In the genomic region with DNA sequence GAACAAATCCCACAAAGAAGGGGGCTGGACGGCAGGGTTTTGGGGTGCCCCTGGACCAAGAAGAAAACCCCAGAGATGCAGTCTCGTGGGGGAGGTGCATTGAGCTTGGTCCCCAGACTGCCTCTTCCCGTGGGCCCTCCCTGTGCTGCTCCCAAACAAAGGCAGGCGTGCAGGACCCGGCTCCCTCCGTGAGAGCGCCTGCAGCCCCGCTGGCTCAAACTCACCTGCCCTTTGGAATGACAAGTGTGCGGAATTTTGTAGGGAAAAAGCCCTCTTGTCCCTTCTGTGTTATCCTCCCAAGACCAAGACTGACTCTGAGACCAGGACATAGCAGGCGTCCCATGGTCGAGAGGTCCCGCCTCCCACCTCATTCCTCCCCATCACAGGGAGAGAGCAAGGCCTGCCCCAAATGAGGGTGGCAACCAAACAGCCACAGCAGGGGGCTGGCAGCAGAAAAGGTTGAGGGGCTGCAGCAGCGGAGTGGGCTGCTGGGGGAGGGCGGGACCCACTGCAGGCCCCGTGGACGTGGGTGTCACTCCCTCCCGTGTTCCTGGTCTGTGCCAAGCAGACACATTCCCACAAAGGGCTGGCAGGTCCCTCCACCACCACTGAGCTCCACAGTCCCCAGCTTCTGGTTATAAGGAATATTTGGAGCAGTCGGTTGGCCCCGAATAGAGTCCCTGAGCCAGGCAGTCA, we compare ENCODE assay signal across 1 cellular context.
TF ChIP-seq lines count a peak whose summit lies in the region.

No MANE protein-coding gene starts in this region.

TF ChIP-seq in GM23338, 12 proteins besides CTCF, POLR2A, EP300 and RAD21 (continued from another document):
- TF ChIP-seq, protein P1, sequence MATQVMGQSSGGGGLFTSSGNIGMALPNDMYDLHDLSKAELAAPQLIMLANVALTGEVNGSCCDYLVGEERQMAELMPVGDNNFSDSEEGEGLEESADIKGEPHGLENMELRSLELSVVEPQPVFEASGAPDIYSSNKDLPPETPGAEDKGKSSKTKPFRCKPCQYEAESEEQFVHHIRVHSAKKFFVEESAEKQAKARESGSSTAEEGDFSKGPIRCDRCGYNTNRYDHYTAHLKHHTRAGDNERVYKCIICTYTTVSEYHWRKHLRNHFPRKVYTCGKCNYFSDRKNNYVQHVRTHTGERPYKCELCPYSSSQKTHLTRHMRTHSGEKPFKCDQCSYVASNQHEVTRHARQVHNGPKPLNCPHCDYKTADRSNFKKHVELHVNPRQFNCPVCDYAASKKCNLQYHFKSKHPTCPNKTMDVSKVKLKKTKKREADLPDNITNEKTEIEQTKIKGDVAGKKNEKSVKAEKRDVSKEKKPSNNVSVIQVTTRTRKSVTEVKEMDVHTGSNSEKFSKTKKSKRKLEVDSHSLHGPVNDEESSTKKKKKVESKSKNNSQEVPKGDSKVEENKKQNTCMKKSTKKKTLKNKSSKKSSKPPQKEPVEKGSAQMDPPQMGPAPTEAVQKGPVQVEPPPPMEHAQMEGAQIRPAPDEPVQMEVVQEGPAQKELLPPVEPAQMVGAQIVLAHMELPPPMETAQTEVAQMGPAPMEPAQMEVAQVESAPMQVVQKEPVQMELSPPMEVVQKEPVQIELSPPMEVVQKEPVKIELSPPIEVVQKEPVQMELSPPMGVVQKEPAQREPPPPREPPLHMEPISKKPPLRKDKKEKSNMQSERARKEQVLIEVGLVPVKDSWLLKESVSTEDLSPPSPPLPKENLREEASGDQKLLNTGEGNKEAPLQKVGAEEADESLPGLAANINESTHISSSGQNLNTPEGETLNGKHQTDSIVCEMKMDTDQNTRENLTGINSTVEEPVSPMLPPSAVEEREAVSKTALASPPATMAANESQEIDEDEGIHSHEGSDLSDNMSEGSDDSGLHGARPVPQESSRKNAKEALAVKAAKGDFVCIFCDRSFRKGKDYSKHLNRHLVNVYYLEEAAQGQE (IDR thresholded peaks at IDR 0.05; ENCODE audit: unreplicated experiment): no peak
- TF ChIP-seq ETS1 (IDR thresholded peaks at IDR 0.05) (no peak), POLR2AphosphoS5 (IDR thresholded peaks at IDR 0.05; ENCODE audit: low read depth) (no peak), EZH2 (IDR thresholded peaks at IDR 0.05; ENCODE audit: low read depth, unreplicated experiment) (no peak), EZH2phosphoT487 (IDR thresholded peaks at IDR 0.05; ENCODE audit: unreplicated experiment) (no peak), STAT1 (IDR thresholded peaks at IDR 0.05; ENCODE audit: unreplicated experiment) (no peak), ZNF114 (CRISPR knock-in tag; IDR thresholded peaks at IDR 0.05) (no peak), NANOG (IDR thresholded peaks at IDR 0.05; ENCODE audit: borderline replicate concordance) (no peak), CREB1 (CRISPR knock-in tag; IDR thresholded peaks at IDR 0.05; ENCODE audit: low read depth) (no peak), ZNF462 (CRISPR knock-in tag; IDR thresholded peaks at IDR 0.05) (no peak), JUNB (IDR thresholded peaks at IDR 0.05; ENCODE audit: unreplicated experiment) (no peak)
